25 cellular contexts compared by ENCODE assay signal in the genomic region with DNA sequence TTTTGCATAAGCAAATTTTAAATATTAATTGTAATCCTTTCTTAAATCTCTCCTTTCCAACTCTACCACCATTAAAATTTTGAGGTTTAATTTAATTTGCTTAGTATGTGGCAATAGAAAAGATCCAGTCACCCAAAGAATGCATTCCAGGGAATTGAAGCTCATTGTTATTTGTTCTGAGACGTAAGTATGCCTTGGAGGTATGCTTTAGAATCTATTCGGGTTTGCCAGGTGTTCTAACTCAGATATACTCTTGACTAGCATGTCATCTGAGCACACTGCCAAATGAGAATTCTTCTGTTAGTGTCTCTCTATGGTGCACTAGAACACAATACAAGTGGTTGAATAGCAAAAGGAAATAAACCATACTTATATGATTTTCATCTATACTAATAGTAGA.
"Had no signal": no experiment of that assay in that cellular context is flagged by ENCODE, and none has a peak within 500 bp of the region (broad histone marks: within the 10 kb centered on the region; RNA-seq: fewer than 3 reads in every experiment).

No MANE protein-coding gene starts in this region.

- DNase-seq: activated CD4-positive, alpha-beta T cell treated with anti-CD3 and anti-CD28 coated beads for 4 hours; activated CD4-positive, alpha-beta T cell treated with anti-CD3 and anti-CD28 coated beads, Interleukin-2, amount 50 U/mL, for 4 hours; activated naive CD4-positive, alpha-beta T cell treated with Interleukin-2 at 50 U/mL for 16 hours; activated T-cell treated with anti-CD3 and anti-CD28 coated beads for 4 hours; activated T-cell treated with anti-CD3 and anti-CD28 coated beads, Interleukin-2, amount 50 U/mL, for 72 hours; adrenal gland; aorta; dermis blood vessel endothelial cell; effector CD8-positive, alpha-beta T cell; heart left ventricle; hypothalamus; kidney glomerular epithelial cell; lower lobe of right lung; mucosa of descending colon; posterior cingulate gyrus; right lobe of liver; stimulated activated CD4-positive, alpha-beta T cell treated with anti-CD3 and anti-CD28 coated beads, Interleukin-2, amount 100 ng/mL, for 48 hours; stimulated activated naive CD8-positive, alpha-beta T cell treated with anti-CD3 and anti-CD28 coated beads, Interleukin-15, Interleukin-2, amounts not matched to agents 100 U/mL and 50 U/mL, for 24 hours; trophoblast cell had no signal

- H3K27ac Mint-ChIP-seq: activated naive CD8-positive, alpha-beta T cell; activated T-cell treated with anti-CD3 and anti-CD28 coated beads, Interleukin-2, amount 50 U/mL, for 72 hours; brain; natural killer cell treated with Interleukin-12 subunit alpha and Interleukin-12 subunit beta and Interleukin-15 and Interleukin-18, amount 100 ng/mL, for 72 hours had no signal

- H3K4me3 ChIP-seq: adrenal gland, heart left ventricle, lower lobe of right lung, mucosa of descending colon, right lobe of liver, thoracic aorta had no signal

- H3K9me3 ChIP-seq: adrenal gland, heart left ventricle, lower lobe of right lung, mucosa of descending colon, right lobe of liver, thoracic aorta had no signal

- H3K9me3 Mint-ChIP-seq: brain had no signal

- H3K27me3 ChIP-seq: adrenal gland, heart left ventricle, right lobe of liver had no signal

- H3K4me1 ChIP-seq: adrenal gland, heart left ventricle, lower lobe of right lung, right lobe of liver had no signal

- H3K36me3 ChIP-seq: adrenal gland, heart left ventricle, lower lobe of right lung, right lobe of liver, thoracic aorta had no signal

- ATAC-seq: activated T-cell treated with anti-CD3 and anti-CD28 coated beads, Interleukin-2, amount 50 U/mL, for 72 hours; heart left ventricle; left lobe of liver; lower lobe of right lung; mucosa of descending colon; natural killer cell treated with Interleukin-12 subunit alpha and Interleukin-12 subunit beta and Interleukin-15 and Interleukin-18, amount 100 ng/mL, for 72 hours; right lobe of liver; stimulated activated naive CD8-positive, alpha-beta T cell treated with anti-CD3 and anti-CD28 coated beads, Interleukin-15, Interleukin-2, amounts not matched to agents 100 U/mL and 50 U/mL, for 24 hours had no signal

- H3K36me3 Mint-ChIP-seq: activated naive CD8-positive, alpha-beta T cell; brain had no signal

- H3K27ac ChIP-seq: adrenal gland, heart left ventricle, lower lobe of right lung, right lobe of liver, thoracic aorta had no signal

- H3K4me3 Mint-ChIP-seq: activated naive CD8-positive, alpha-beta T cell; activated T-cell treated with anti-CD3 and anti-CD28 coated beads, Interleukin-2, amount 50 U/mL, for 72 hours; brain; central memory CD8-positive, alpha-beta T cell; natural killer cell treated with Interleukin-12 subunit alpha and Interleukin-12 subunit beta and Interleukin-15 and Interleukin-18, amount 100 ng/mL, for 72 hours had no signal

- H3K27me3 Mint-ChIP-seq: activated naive CD8-positive, alpha-beta T cell; brain; central memory CD8-positive, alpha-beta T cell; natural killer cell treated with Interleukin-12 subunit alpha and Interleukin-12 subunit beta and Interleukin-15 and Interleukin-18, amount 100 ng/mL, for 72 hours had no signal

- H3K4me1 Mint-ChIP-seq: brain; central memory CD8-positive, alpha-beta T cell had no signal
